2 cellular contexts compared by ENCODE assay signal in genomic region chr1:36834586-36834985, GRCh38.
TF ChIP-seq lines count a peak whose summit lies in the region.

No MANE protein-coding gene starts in this region.

TF ChIP-seq in SK-N-SH, 30 proteins besides CTCF, POLR2A, EP300 and RAD21 (continued from another document):
- no peak for TF ChIP-seq REST (IDR thresholded peaks at IDR 0.05; ENCODE audit: low read depth, low read length)
- no peak for TF ChIP-seq GABPA (IDR thresholded peaks at IDR 0.05; ENCODE audit: low read depth)
- TF ChIP-seq GATA2 (CRISPR knock-in tag; IDR thresholded peaks at IDR 0.05): no peak
- no peak for TF ChIP-seq ELF1 (IDR thresholded peaks at IDR 0.05)

TF ChIP-seq in SK-N-SH treated with all-trans-retinoic acid at 6 μM for 48 hours, 23 proteins besides CTCF, POLR2A, EP300 and RAD21 (continued from another document):
- TF ChIP-seq PATZ1 (CRISPR knock-in tag; IDR thresholded peaks at IDR 0.05; ENCODE audit: borderline replicate concordance): no peak
- no peak for TF ChIP-seq CSDC2 (CRISPR knock-in tag; IDR thresholded peaks at IDR 0.05)
- TF ChIP-seq ZNF565 (CRISPR knock-in tag; conservative IDR thresholded peaks at IDR 0.05; ENCODE audit: low read depth): no peak
- TF ChIP-seq ZFP30 (CRISPR knock-in tag; IDR thresholded peaks at IDR 0.05): no peak
- TF ChIP-seq ZFP3 (CRISPR knock-in tag; IDR thresholded peaks at IDR 0.05): no peak
- TF ChIP-seq ZNF8 (CRISPR knock-in tag; IDR thresholded peaks at IDR 0.05): no peak
- TF ChIP-seq TCF4 (CRISPR knock-in tag; IDR thresholded peaks at IDR 0.05; ENCODE audit: borderline replicate concordance): no peak
- no peak for TF ChIP-seq CREB5 (CRISPR knock-in tag; IDR thresholded peaks at IDR 0.05; ENCODE audit: low read depth)
- no peak for TF ChIP-seq OSR1 (CRISPR knock-in tag; IDR thresholded peaks at IDR 0.05)
- TF ChIP-seq TOX (CRISPR knock-in tag; IDR thresholded peaks at IDR 0.05; ENCODE audit: borderline replicate concordance): no peak
- TF ChIP-seq ARNTL (CRISPR knock-in tag; IDR thresholded peaks at IDR 0.05; ENCODE audit: borderline replicate concordance, low read depth): no peak
- TF ChIP-seq RARB (CRISPR knock-in tag; IDR thresholded peaks at IDR 0.05): no peak
- TF ChIP-seq BACH2 (CRISPR knock-in tag; IDR thresholded peaks at IDR 0.05; ENCODE audit: borderline replicate concordance): no peak
- no peak for TF ChIP-seq GLIS3 (CRISPR knock-in tag; IDR thresholded peaks at IDR 0.05)
